ENCODE assay signal across 8 cellular contexts in genomic region chr19:48290341-48290922, GRCh38. TPM values are rescaled to one million over a fixed set of nuclear protein-coding genes. Genes with fewer than 3 reads are reported as not detected.
DNase-seq lines count a peak whose midpoint lies in the region; ATAC-seq and TF ChIP-seq lines count a peak whose summit lies in the region.

No MANE protein-coding gene starts in this region.

- H3K9ac ChIP-seq in BLaER1 (peak overlapping the region; percentile 79), mucosa of stomach (ENCODE audit: low read length) (no peak overlapping the region)

- no peak for TF ChIP-seq CTCF in coronary artery (IDR thresholded peaks at IDR 0.05)

- peaks cover 14% of the 10 kb centered on the region for H3K9me3 ChIP-seq in BLaER1
- H3K9me3 ChIP-seq in mucosa of stomach (ENCODE audit: control insufficient read depth, low read length) = no peaks in the 10 kb centered on the region

- no peak for ATAC-seq in GM18861 (IDR thresholded peaks at IDR 0.05; ENCODE audit: unreplicated experiment)

- peaks cover 53% of the 10 kb centered on the region for H3K4me1 ChIP-seq in BLaER1
- peaks cover 6% of the 10 kb centered on the region for H3K4me1 ChIP-seq in mucosa of stomach (ENCODE audit: control insufficient read depth, insufficient read depth, low read length)

- peak overlapping the region; percentile 78 for H3K27ac ChIP-seq in BLaER1
- H3K27ac ChIP-seq in coronary artery = no peak overlapping the region

- H4K20me1 ChIP-seq in BLaER1 = no peaks in the 10 kb centered on the region

- H3K4me3 ChIP-seq in BLaER1 (peak overlapping the region; percentile 72), coronary artery (peak overlapping the region; percentile 67), mucosa of stomach (ENCODE audit: low read length) (peak overlapping the region; percentile 5)

- DNase-seq in M059J (ENCODE audit: low read depth) (peak; percentile 70), coronary artery (ENCODE audit: low spot score) (no peak), NAMALWA (ENCODE audit: low spot score) (no peak), NCI-H187 treated with DMSO at 0.1 percent for 48 hours (lab: John Stamatoyannopoulos, UW) (no peak)
- no peak for DNase-seq in stimulated activated CD4-positive, alpha-beta T cell treated with anti-CD3 and anti-CD28 coated beads, Interleukin-4, amount 100 ng/mL, for 24 hours

- H3K36me3 ChIP-seq in BLaER1 (peaks cover 35% of the 10 kb centered on the region), mucosa of stomach (ENCODE audit: control insufficient read depth, insufficient read depth, low read length) (no peaks in the 10 kb centered on the region)

- peak overlapping the region; percentile 93 for H3K4me2 ChIP-seq in BLaER1

- H3K27me3 ChIP-seq in BLaER1 = no peaks in the 10 kb centered on the region
- H3K27me3 ChIP-seq in mucosa of stomach (ENCODE audit: control insufficient read depth, insufficient read depth, low read length) = peaks cover 5% of the 10 kb centered on the region

RNA-seq across cellular contexts. Expression of gene ZNF114, which starts 20.6 kb away (rescaled TPM):
- 0.62 and 1.2 TPM in 2 replicates for total RNA-seq in M059J (2014; rRNA removed; shearing (Covaris generic))

RNA-seq across cellular contexts. Expression of gene CARD8, which starts 34.7 kb away (rescaled TPM):
- 6.7 and 10.7 TPM in 2 replicates for total RNA-seq in M059J (2014; rRNA removed; shearing (Covaris generic))

RNA-seq across cellular contexts. Expression of gene EMP3, which starts 34.9 kb away (rescaled TPM):
- 87.2 and 98.0 TPM in 2 replicates for total RNA-seq in M059J (2014; rRNA removed; shearing (Covaris generic))

Comparison
In these comparisons a context has a peak if more than half of its experiments do, and no peak if none do; other contexts are left out.
1. H3K4me3 ChIP-seq: peak in every context shown above with its lines; median percentile 72 in BLaER1; 67 in coronary artery; 5 in mucosa of stomach.